Comparison of ENCODE assay signal across 8 cellular contexts in genomic region chr3:125052671-125053303, GRCh38. TPM values are rescaled to one million over a fixed set of nuclear protein-coding genes. Genes with fewer than 3 reads are reported as not detected.
DNase-seq lines count a peak whose midpoint lies in the region; ATAC-seq and TF ChIP-seq lines count a peak whose summit lies in the region.

No MANE protein-coding gene starts in this region.

- no peak overlapping the region for H3K14ac ChIP-seq in mesenchymal stem cell (ENCODE audit: low read length in 2 of 2)

- H3K4me3 ChIP-seq in CD4-positive, alpha-beta memory T cell (ENCODE audit: low read length in 2 of 2): peak overlapping the region in 1 of 2 donors; percentile 28
- H3K4me3 ChIP-seq in astrocyte of the spinal cord (ENCODE audit: low read depth, low read length) (peak overlapping the region; percentile 90), mesenchymal stem cell (ENCODE audit: insufficient read depth in 1 of 2, low read depth in 1 of 2, low read length in 2 of 2) (peak overlapping the region in 1 of 2 experiments; percentile 94), aorta (ENCODE audit: low read length in 2 of 2) (peak overlapping the region; percentile 10), ovary (no peak overlapping the region)

- TF ChIP-seq CTCF in astrocyte of the spinal cord (IDR thresholded peaks at IDR 0.05; ENCODE audit: low read depth, low read length) (no peak), ovary (IDR thresholded peaks at IDR 0.05) (no peak)

- H3K36me3 Mint-ChIP-seq in CD4-positive, alpha-beta memory T cell: peaks cover 13 to 17% of the 10 kb centered on the region in 2 donors

- no peaks in the 10 kb centered on the region for H3K27me3 Mint-ChIP-seq in CD4-positive, alpha-beta memory T cell

- peaks cover 48 to 74% (median 60%) of the 10 kb centered on the region in 4 donors for H3K4me1 Mint-ChIP-seq in CD4-positive, alpha-beta memory T cell

- no peak overlapping the region for H2AFZ ChIP-seq in mesenchymal stem cell (ENCODE audit: low read depth, low read length)

- H3K79me1 ChIP-seq in mesenchymal stem cell (replicated peaks; ENCODE audit: low read length, poor library complexity, severe bottlenecking): peaks cover 13% of the 10 kb centered on the region

- peak overlapping the region; percentile 98 for H3K9ac ChIP-seq in mesenchymal stem cell (ENCODE audit: low read length)

- H2BK15ac ChIP-seq in mesenchymal stem cell (ENCODE audit: low read depth, poor library complexity, severe bottlenecking): no peak overlapping the region

- in situ Hi-C loops in astrocyte of the spinal cord (cut with HindIII; ENCODE audit: low sequenced_read_pairs): no loop called here

- peak overlapping the region in 1 of 2 experiments; percentile 49 for H2BK12ac ChIP-seq in mesenchymal stem cell (ENCODE audit: low read length in 2 of 2)

- CTCF ChIA-PET in CD4-positive, alpha-beta memory T cell (lab: Charles Lee; ENCODE audit: partially characterized antibody): interaction anchor here (0.9 to 1.6 kb wide), 8 partner anchors 10 to 120 kb away, joined by 3 to 5 read pairs (median 4); no protein-coding TSS in a partner anchor

- POLR2A ChIA-PET in CD4-positive, alpha-beta memory T cell (lab: Charles Lee; ENCODE audit: partially characterized antibody): interaction anchor here (0.6 to 2.2 kb wide), 8 partner anchors 15 to 322 kb away, joined by 3 to 13 read pairs (median 4); partner anchors contain the start of gene ZNF148

- peak overlapping the region in 1 of 2 experiments; percentile 34 for H3K4ac ChIP-seq in mesenchymal stem cell (ENCODE audit: low read depth in 1 of 2, low read length in 2 of 2)

- ATAC-seq in aorta (ENCODE audit: low FRiP score): no peak

- WGBS in mesenchymal stem cell: 19% methylated on average over 6 of the region's 6 CpGs
- WGBS in aorta, 2 donors: 6 to 8% methylated on average over 6 of the region's 6 CpGs
- 15 to 27% (median 17%) methylated on average over 6 of the region's 6 CpGs for WGBS in ovary, 3 donors

- H3K36me3 ChIP-seq in CD4-positive, alpha-beta memory T cell (ENCODE audit: insufficient read depth, low read length): no peaks in the 10 kb centered on the region
- peaks cover 10 to 40% of the 10 kb centered on the region in 2 experiments for H3K36me3 ChIP-seq in mesenchymal stem cell (ENCODE audit: control insufficient read depth in 1 of 2, insufficient read depth in 2 of 2, low read depth in 1 of 2, low read length in 2 of 2)
- H3K36me3 ChIP-seq in aorta (ENCODE audit: control insufficient read depth in 1 of 2, insufficient read depth in 2 of 2, low read length in 1 of 2): no peaks in the 10 kb centered on the region
- no peaks in the 10 kb centered on the region for H3K36me3 ChIP-seq in ovary

- no peaks in the 10 kb centered on the region for H3K9me3 Mint-ChIP-seq in CD4-positive, alpha-beta memory T cell

- H3K18ac ChIP-seq in mesenchymal stem cell (ENCODE audit: low read depth in 1 of 2, low read length in 2 of 2): peak overlapping the region; percentile 69 to 78

- H3K27ac ChIP-seq in CD4-positive, alpha-beta memory T cell (ENCODE audit: low read depth, low read length): peak overlapping the region; percentile 73
- H3K27ac ChIP-seq in mesenchymal stem cell (ENCODE audit: low read length, poor library complexity, severe bottlenecking) (peak overlapping the region; percentile 75), aorta (ENCODE audit: low read depth in 1 of 2, low read length in 2 of 2) (peak overlapping the region; percentile 52 to 61), ovary (peak overlapping the region in 1 of 2 donors; percentile 95)

- intact Hi-C loops in CD4-positive, alpha-beta memory T cell (cut with micrococcal nuclease): loop anchor here (1.0 to 5.0 kb wide), 3 partner anchors 50 to 291 kb away; no protein-coding TSS in a partner anchor
- intact Hi-C loops in aorta (cut with DNase I): no loop called here
- intact Hi-C loops in ovary (cut with DNase I): loop anchor here in 1 of 4 donors (10.0 kb wide), 1 partner anchor 92 kb away; no protein-coding TSS in a partner anchor

- peak overlapping the region; percentile 95 to 99 (median 98) for H3K27ac Mint-ChIP-seq in CD4-positive, alpha-beta memory T cell

- no peak for DNase-seq in CD4-positive, alpha-beta memory T cell
- DNase-seq in HT1080 (ENCODE audit: low read depth): peak; percentile 78
- peak; percentile 90 for DNase-seq in astrocyte of the spinal cord (ENCODE audit: low read depth, low spot score)
- peak; percentile 92 for DNase-seq in mesenchymal stem cell
- peak in 1 of 2 donors; percentile 60 for DNase-seq in aorta
- DNase-seq in ovary: no peak
- DNase-seq in NCI-H187 (lab: John Stamatoyannopoulos, UW): no peak
- no peak for DNase-seq in activated CD4-positive, alpha-beta T cell treated with anti-CD3 and anti-CD28 coated beads for 48 hours

- peak overlapping the region; percentile 77 for H4K91ac ChIP-seq in mesenchymal stem cell (ENCODE audit: low read length)

- TF ChIP-seq EP300 in ovary (IDR thresholded peaks at IDR 0.05): no peak

- peak overlapping the region; percentile 45 for H4K8ac ChIP-seq in mesenchymal stem cell (ENCODE audit: low read length)

- peaks cover 61% of the 10 kb centered on the region for H3K4me1 ChIP-seq in CD4-positive, alpha-beta memory T cell (ENCODE audit: insufficient read depth, low read length)
- H3K4me1 ChIP-seq in mesenchymal stem cell (ENCODE audit: control insufficient read depth, insufficient read depth, low read depth, low read length): peaks cover 19% of the 10 kb centered on the region
- H3K4me1 ChIP-seq in aorta (ENCODE audit: control insufficient read depth in 1 of 2, insufficient read depth in 2 of 2, low read length in 2 of 2): peaks cover 6 to 12% of the 10 kb centered on the region in 2 donors
- H3K4me1 ChIP-seq in ovary (ENCODE audit: insufficient read depth): peaks cover 17% of the 10 kb centered on the region

- H3K27me3 ChIP-seq in CD4-positive, alpha-beta memory T cell (ENCODE audit: insufficient read depth, low read length): no peaks in the 10 kb centered on the region
- H3K27me3 ChIP-seq in mesenchymal stem cell (ENCODE audit: control insufficient read depth in 1 of 2, insufficient read depth in 1 of 2, low read length in 2 of 2) (no peaks in the 10 kb centered on the region), aorta (ENCODE audit: control insufficient read depth in 1 of 2, insufficient read depth in 2 of 2, low read length in 1 of 2) (no peaks in the 10 kb centered on the region), ovary (no peaks in the 10 kb centered on the region)

- peak overlapping the region; percentile 23 for H2AK5ac ChIP-seq in mesenchymal stem cell (ENCODE audit: low read length, severe bottlenecking)

- peak overlapping the region; percentile 35 for H2BK120ac ChIP-seq in mesenchymal stem cell (ENCODE audit: low read depth, low read length)

- peak overlapping the region in 1 of 2 experiments; percentile 25 for H3K23ac ChIP-seq in mesenchymal stem cell (ENCODE audit: low read length in 2 of 2)

- no peak overlapping the region for H2BK5ac ChIP-seq in mesenchymal stem cell (ENCODE audit: low read depth, low read length, poor library complexity, severe bottlenecking)

- peak overlapping the region; percentile 73 to 98 (median 96) for H3K4me3 Mint-ChIP-seq in CD4-positive, alpha-beta memory T cell

- TF ChIP-seq POLR2A in ovary (IDR thresholded peaks at IDR 0.05): no peak

- peak overlapping the region; percentile 59 for H3K4me2 ChIP-seq in mesenchymal stem cell (ENCODE audit: low read length, poor library complexity, severe bottlenecking)

- no peaks in the 10 kb centered on the region for H3K9me3 ChIP-seq in CD4-positive, alpha-beta memory T cell (ENCODE audit: control insufficient read depth in 1 of 2, low read length in 2 of 2)
- H3K9me3 ChIP-seq in mesenchymal stem cell (ENCODE audit: control insufficient read depth, low read length) (no peaks in the 10 kb centered on the region), aorta (ENCODE audit: control insufficient read depth, low read length) (no peaks in the 10 kb centered on the region), ovary (no peaks in the 10 kb centered on the region)

RNA-seq across cellular contexts. Expression of gene HEG1, which starts 3.0 kb away (rescaled TPM):
- total RNA-seq in CD4-positive, alpha-beta memory T cell: 10 to 100 TPM; 20.2 to 21.7 TPM
- polyA plus RNA-seq in CD4-positive, alpha-beta memory T cell: 1 to 10 TPM; 1.1 to 4.7 TPM
- total RNA-seq in HT1080 (2014; rRNA removed; shearing (Covaris generic)): 34.4 and 40.7 TPM in 2 replicates
- polyA plus RNA-seq in HT1080 (2015; cell fraction: cytosol; rRNA removed): 70.8 and 102 TPM in 2 replicates
- polyA plus RNA-seq in HT1080 (2015; cell fraction: nucleus; rRNA removed): 119 and 120 TPM in 2 replicates
- 134 TPM for polyA plus RNA-seq in mesenchymal stem cell (2013, experiment 1 of 2)
- polyA plus RNA-seq in mesenchymal stem cell (2013, experiment 2 of 2): 130 TPM
- total RNA-seq in aorta: 100 to 1,000 TPM in 1 of 2 donors, 10 to 100 TPM in 1; 99.3 to 204 TPM
- 10 to 100 TPM in 1 of 2 donors, 1 to 10 TPM in 1; 4.9 to 12.0 TPM for polyA plus RNA-seq in aorta
- 10 to 100 TPM; 17.4 to 54.7 (median 35.6) TPM for total RNA-seq in ovary
- polyA plus RNA-seq in ovary: 10 to 100 TPM; 12.2 to 64.7 TPM

Comparison
In these comparisons a context has a peak if more than half of its experiments do, and no peak if none do; other contexts are left out.
1. DNase-seq: peak in HT1080 (single experiment), astrocyte of the spinal cord (single experiment) and mesenchymal stem cell (single experiment); none in CD4-positive, alpha-beta memory T cell (0 of 5), ovary (0 of 5), NCI-H187 (0 of 2) and activated CD4-positive, alpha-beta T cell treated with anti-CD3 and anti-CD28 coated beads for 48 hours (single experiment).